ENCODE assay signal across 28 cellular contexts in genomic region chr2:77922567-77922966, GRCh38.
"Had no signal": no experiment of that assay in that cellular context is flagged by ENCODE, and none has a peak within 500 bp of the region (broad histone marks: within the 10 kb centered on the region; RNA-seq: fewer than 3 reads in every experiment).

No MANE protein-coding gene starts in this region.

- H3K79me2 ChIP-seq: parathyroid adenoma had no signal

- H3K4me2 ChIP-seq: neural progenitor cell, smooth muscle cell had no signal

- ATAC-seq: natural killer cell; psoas muscle; right cardiac atrium; sciatic nerve; stimulated activated memory B cell treated with anti-CD40 and anti-IgM and Interleukin-4, amounts not matched to agents 10 μg/mL and 1 μg/mL and 100 μg/mL, for 72 hours; stimulated activated naive CD8-positive, alpha-beta T cell treated with anti-CD3 and anti-CD28 coated beads, Interleukin-15, amount 100 ng/mL, for 72 hours; stimulated activated naive CD8-positive, alpha-beta T cell treated with anti-CD3 and anti-CD28 coated beads, Interleukin-15, Interleukin-2, amounts not matched to agents 100 U/mL and 50 U/mL, for 24 hours; upper lobe of right lung had no signal

- DNase-seq: natural killer cell; occipital lobe; ovary; posterior cingulate gyrus; psoas muscle; right cardiac atrium; spleen; stimulated activated CD4-positive, alpha-beta T cell treated with anti-CD3 and anti-CD28 coated beads, Interleukin-12 subunit alpha, Interleukin-12 subunit beta, amount 100 ng/mL, for 4 hours; stimulated activated CD4-positive, alpha-beta T cell treated with anti-CD3 and anti-CD28 coated beads, Interleukin-1b, Interleukin-23, amount 100 ng/mL, for 48 hours; stimulated activated CD4-positive, alpha-beta T cell treated with anti-CD3 and anti-CD28 coated beads, Interleukin-4, amount 100 ng/mL, for 1 hour; stimulated activated CD4-positive, alpha-beta T cell treated with anti-CD3 and anti-CD28 coated beads, Interleukin-4, amount 100 ng/mL, for 4 hours; stimulated activated CD8-positive, alpha-beta memory T cell treated with anti-CD3 and anti-CD28 coated beads, Interleukin-4, amount 100 ng/mL, for 48 hours; stimulated activated naive CD4-positive, alpha-beta T cell; stimulated activated naive CD8-positive, alpha-beta T cell treated with anti-CD3 and anti-CD28 coated beads, Interleukin-15, amount 100 ng/mL, for 72 hours; stimulated activated naive CD8-positive, alpha-beta T cell treated with anti-CD3 and anti-CD28 coated beads, Interleukin-15, Interleukin-2, amounts not matched to agents 100 U/mL and 50 U/mL, for 24 hours; substantia nigra; testis; tibial artery; transverse colon; upper lobe of right lung; uterus had no signal

- H3K36me3 ChIP-seq: neural progenitor cell, ovary, spleen, suprapubic skin, tibial artery, transverse colon, upper lobe of right lung, uterus had no signal

- H3K4me3 ChIP-seq: neural progenitor cell, ovary, psoas muscle, skin epidermis, smooth muscle cell, spleen, suprapubic skin, testis, tibial artery, transverse colon, upper lobe of right lung, uterus had no signal

- H3K9ac ChIP-seq: neural progenitor cell, parathyroid adenoma had no signal

- H2AFZ ChIP-seq: neural progenitor cell, parathyroid adenoma had no signal

- H3K27me3 ChIP-seq: neural progenitor cell, ovary, spleen, suprapubic skin, testis, tibial artery, transverse colon, upper lobe of right lung, uterus had no signal

- H3K4me1 ChIP-seq: neural progenitor cell, parathyroid adenoma, psoas muscle, spleen, suprapubic skin, testis, tibial artery, transverse colon, upper lobe of right lung, uterus had no signal

- H3K9me3 ChIP-seq: ovary, psoas muscle, testis, tibial artery, transverse colon, upper lobe of right lung, uterus had no signal

- H3K27ac ChIP-seq: neural progenitor cell, ovary, parathyroid adenoma, psoas muscle, skin epidermis, spleen, suprapubic skin, testis, tibial artery, transverse colon, upper lobe of right lung, uterus had no signal
